Comparison of ENCODE assay signal across 33 cellular contexts in the genomic region with DNA sequence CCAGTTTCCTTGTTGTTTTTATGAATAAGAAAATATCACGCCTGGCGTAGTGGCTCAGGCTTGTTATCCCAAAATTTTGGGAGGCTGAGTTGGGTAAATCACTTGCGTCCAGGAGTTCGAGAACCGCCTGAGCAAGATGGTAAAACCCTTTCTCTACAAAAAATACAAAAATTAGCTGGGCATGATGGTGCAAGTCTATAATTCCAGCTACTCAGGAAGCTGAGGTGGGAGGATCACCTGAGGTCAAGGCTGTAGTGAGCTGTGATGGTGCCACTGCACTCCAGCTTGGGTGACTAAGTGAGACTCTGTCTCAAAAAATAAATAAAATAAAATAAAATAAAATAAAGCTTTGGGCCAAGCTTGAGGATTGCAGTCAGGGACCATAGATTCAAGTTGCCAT.
"Had no signal": no experiment of that assay in that cellular context is flagged by ENCODE, and none has a peak within 500 bp of the region (broad histone marks: within the 10 kb centered on the region; RNA-seq: fewer than 3 reads in every experiment).

No MANE protein-coding gene starts in this region.

- DNase-seq: Karpas-422, Kasumi-1, KG1, MM.1S, MV-4-11, NCI-H1048, NCI-H1092, NCI-H1092 treated with DMSO at 0.1 percent for 48 hours, NCI-H1417, NCI-H1417 treated with DMSO at 0.1 percent for 48 hours, NCI-H1436, NCI-H1436 treated with DMSO at 0.1 percent for 48 hours, NCI-H146, NCI-H1694, NCI-H1694 treated with DMSO at 0.1 percent for 48 hours, NCI-H187, NCI-H187 treated with DMSO at 0.1 percent for 48 hours, NCI-H1930, NCI-H2029, NCI-H2029 treated with DMSO at 0.1 percent for 48 hours, NCI-H2081, NCI-H2081 treated with DMSO at 0.1 percent for 48 hours, NCI-H2171, NCI-H2171 treated with DMSO at 0.1 percent for 48 hours, NCI-H2227 treated with DMSO at 0.1 percent for 48 hours, NCI-H226, NCI-H345, NCI-H446, NCI-H446 treated with DMSO at 0.1 percent for 48 hours, NCI-H510A, NCI-H510A treated with DMSO at 0.1 percent for 48 hours had no signal

- H3K4me2 ChIP-seq: KMS-11 had no signal

- H3K4me3 ChIP-seq: MG63 had no signal

- H3K9me3 ChIP-seq: MG63 had no signal

- H3K27ac ChIP-seq: KMS-11 had no signal

- H3K36me3 ChIP-seq: MG63 had no signal

- H3K27me3 ChIP-seq: MG63 had no signal
